In the genomic region with DNA sequence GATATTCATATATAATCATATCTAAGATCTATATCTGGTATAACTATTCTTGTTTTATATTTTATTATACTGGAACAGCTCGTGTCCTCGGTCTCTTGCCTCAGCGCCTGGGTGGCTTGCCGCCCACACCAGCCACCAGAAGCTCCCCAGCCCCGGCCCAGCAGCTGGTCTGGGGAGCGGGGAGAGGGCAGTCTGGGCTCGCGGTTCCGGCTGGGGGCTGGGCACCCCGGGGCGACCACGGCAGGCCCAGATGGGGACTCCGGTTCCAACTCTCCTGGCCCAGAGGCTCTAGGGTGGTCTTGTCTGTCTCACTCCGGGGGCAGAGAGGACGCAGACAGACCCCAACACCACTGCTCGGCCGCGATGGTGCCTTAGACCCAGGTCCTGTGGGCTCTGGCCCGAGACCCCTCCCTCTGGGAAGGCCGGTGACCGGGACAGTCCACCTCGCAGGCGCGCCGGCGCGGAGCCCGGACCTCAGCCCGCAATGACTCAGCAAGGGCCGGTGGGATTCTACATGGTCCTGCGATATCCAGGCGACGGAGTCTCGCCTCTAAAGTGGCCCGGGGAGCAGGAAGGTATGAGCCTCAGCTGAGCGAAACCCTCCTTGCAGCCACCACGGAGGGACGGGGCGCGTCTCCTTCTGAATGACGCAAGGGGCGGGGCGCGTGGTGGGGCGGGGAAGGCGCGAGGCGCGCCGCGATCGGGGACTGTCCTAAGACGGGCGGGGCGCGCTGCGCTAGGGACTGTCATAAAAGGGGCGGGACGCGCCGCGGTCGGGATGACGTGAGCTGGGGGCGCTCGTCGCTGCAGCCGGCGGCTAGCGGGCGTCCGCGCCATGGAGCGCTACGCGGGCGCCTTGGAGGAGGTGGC, we compare ENCODE assay signal across 1 cellular context.
TF ChIP-seq lines count a peak whose summit lies in the region.

A gene (plus strand): TSS at position 781 of the 870 bp plus-strand sequence. CDS start 55 bp downstream, at position 836.

TF ChIP-seq in GM12878, 131 proteins besides CTCF, POLR2A, EP300 and RAD21 (continued from another document):
- TF ChIP-seq, protein P1, sequence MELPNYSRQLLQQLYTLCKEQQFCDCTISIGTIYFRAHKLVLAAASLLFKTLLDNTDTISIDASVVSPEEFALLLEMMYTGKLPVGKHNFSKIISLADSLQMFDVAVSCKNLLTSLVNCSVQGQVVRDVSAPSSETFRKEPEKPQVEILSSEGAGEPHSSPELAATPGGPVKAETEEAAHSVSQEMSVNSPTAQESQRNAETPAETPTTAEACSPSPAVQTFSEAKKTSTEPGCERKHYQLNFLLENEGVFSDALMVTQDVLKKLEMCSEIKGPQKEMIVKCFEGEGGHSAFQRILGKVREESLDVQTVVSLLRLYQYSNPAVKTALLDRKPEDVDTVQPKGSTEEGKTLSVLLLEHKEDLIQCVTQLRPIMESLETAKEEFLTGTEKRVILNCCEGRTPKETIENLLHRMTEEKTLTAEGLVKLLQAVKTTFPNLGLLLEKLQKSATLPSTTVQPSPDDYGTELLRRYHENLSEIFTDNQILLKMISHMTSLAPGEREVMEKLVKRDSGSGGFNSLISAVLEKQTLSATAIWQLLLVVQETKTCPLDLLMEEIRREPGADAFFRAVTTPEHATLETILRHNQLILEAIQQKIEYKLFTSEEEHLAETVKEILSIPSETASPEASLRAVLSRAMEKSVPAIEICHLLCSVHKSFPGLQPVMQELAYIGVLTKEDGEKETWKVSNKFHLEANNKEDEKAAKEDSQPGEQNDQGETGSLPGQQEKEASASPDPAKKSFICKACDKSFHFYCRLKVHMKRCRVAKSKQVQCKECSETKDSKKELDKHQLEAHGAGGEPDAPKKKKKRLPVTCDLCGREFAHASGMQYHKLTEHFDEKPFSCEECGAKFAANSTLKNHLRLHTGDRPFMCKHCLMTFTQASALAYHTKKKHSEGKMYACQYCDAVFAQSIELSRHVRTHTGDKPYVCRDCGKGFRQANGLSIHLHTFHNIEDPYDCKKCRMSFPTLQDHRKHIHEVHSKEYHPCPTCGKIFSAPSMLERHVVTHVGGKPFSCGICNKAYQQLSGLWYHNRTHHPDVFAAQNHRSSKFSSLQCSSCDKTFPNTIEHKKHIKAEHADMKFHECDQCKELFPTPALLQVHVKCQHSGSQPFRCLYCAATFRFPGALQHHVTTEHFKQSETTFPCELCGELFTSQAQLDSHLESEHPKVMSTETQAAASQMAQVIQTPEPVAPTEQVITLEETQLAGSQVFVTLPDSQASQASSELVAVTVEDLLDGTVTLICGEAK (IDR thresholded peaks at IDR 0.05; ENCODE audit: borderline replicate concordance) = no peak
